34 cellular contexts compared by ENCODE assay signal in genomic region chr2:195956725-195957124, GRCh38.
"Had no signal": no experiment of that assay in that cellular context is flagged by ENCODE, and none has a peak within 500 bp of the region (broad histone marks: within the 10 kb centered on the region; RNA-seq: fewer than 3 reads in every experiment).

No MANE protein-coding gene starts in this region.

- H3K9me3 ChIP-seq: MG63 had no signal

- H3K27me3 ChIP-seq: MG63 had no signal

- H3K9ac ChIP-seq: KMS-11 had no signal

- DNase-seq: Karpas-422, Kasumi-1, MG63, MV-4-11, NCI-H1048, NCI-H1092, NCI-H1092 treated with DMSO at 0.1 percent for 48 hours, NCI-H1105, NCI-H1105 treated with DMSO at 0.1 percent for 48 hours, NCI-H1417, NCI-H1417 treated with DMSO at 0.1 percent for 48 hours, NCI-H1436, NCI-H1436 treated with DMSO at 0.1 percent for 48 hours, NCI-H146, NCI-H1694, NCI-H1694 treated with DMSO at 0.1 percent for 48 hours, NCI-H187, NCI-H187 treated with DMSO at 0.1 percent for 48 hours, NCI-H1930, NCI-H2029, NCI-H2029 treated with DMSO at 0.1 percent for 48 hours, NCI-H2081, NCI-H2081 treated with DMSO at 0.1 percent for 48 hours, NCI-H2107, NCI-H2171, NCI-H2171 treated with DMSO at 0.1 percent for 48 hours, NCI-H2227 treated with DMSO at 0.1 percent for 48 hours, NCI-H226, NCI-H345, NCI-H446, NCI-H446 treated with DMSO at 0.1 percent for 48 hours, NCI-H510A, NCI-H510A treated with DMSO at 0.1 percent for 48 hours had no signal

- H3K27ac ChIP-seq: KMS-11 had no signal

- H3K4me2 ChIP-seq: KMS-11 had no signal

- H3K36me3 ChIP-seq: MG63 had no signal

- H3K4me3 ChIP-seq: MG63 had no signal
